ENCODE assay signal across 1 cellular context in genomic region chr17:81682565-81683207, GRCh38.
TF ChIP-seq lines count a peak whose summit lies in the region.

No MANE protein-coding gene starts in this region.

TF ChIP-seq in H1, 55 proteins besides CTCF, POLR2A, EP300 and RAD21:
- TF ChIP-seq USF2 (IDR thresholded peaks at IDR 0.05; ENCODE audit: low read length) (no peak), TAF7 (optimal IDR thresholded peaks at IDR 0.05; ENCODE audit: borderline replicate concordance, low read depth, low read length) (no peak)
